7 cellular contexts compared by ENCODE assay signal in the genomic region with DNA sequence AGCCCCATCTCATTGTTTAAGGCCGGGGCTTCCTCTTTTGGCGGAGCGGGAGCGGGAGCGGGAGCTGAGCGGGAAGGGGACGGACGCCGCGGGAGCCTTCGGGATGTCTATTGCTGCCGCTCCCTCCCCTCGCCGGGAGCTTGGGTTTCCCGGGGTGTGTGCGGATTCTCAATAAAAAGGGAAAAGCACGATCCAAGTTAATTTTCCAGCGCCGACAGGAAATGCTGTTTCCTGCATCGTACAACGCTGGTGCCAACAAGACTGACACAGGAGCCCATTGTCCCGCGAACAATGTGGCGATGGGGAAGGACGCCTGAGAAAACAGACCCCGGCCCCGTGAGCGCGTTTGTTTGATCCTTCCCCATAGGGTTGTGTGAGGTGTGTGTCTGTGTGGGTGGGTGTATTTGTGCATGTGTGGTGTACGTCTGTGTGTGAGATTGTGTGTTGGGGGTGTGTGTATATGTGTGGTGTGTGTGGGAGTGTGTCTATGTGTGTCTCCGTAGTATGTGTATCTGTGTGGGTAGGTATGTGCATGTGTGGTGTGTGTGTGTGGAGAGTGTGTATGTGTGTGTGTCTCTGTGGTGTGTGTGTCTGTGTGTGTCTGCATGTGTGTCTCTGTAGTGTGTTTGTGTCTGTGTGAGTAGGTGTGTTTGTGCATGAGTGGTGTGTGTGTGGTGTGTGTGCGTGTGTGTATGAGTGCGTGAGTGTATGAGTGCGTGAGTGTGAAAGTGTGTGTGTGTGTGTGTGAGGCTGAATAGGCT. TPM values are rescaled to one million over a fixed set of nuclear protein-coding genes. Genes with fewer than 3 reads are reported as not detected.
DNase-seq lines count a peak whose midpoint lies in the region; ATAC-seq and TF ChIP-seq lines count a peak whose summit lies in the region.

No MANE protein-coding gene starts in this region.

- no TSS peak for BruUV-seq in HCT116 (replicated peaks; lab: Mats Ljungman, UMichigan)

- intact Hi-C loops in HCT116 (cut with micrococcal nuclease) = no loop called here

- ATAC-seq in HCT116 (peak; percentile 68), GM19397 (IDR thresholded peaks at IDR 0.05; ENCODE audit: unreplicated experiment) (no peak)

- H3K9me3 ChIP-seq in HCT116 (ENCODE audit: control insufficient read depth in 1 of 2, insufficient read depth in 1 of 2, low read depth in 1 of 2, low read length in 2 of 2) = peaks cover 3 to 6% of the 10 kb centered on the region in 2 experiments; a peak in 2 of 4 replicates
- H3K9me3 ChIP-seq in iPS-18c (ENCODE audit: control insufficient read depth, insufficient read depth, low read length) = no peaks in the 10 kb centered on the region
- H3K9me3 ChIP-seq in suprapubic skin = no peaks in the 10 kb centered on the region

- peak overlapping the region; percentile 74 for H2AFZ ChIP-seq in HCT116 (ENCODE audit: low read depth, low read length, poor library complexity, severe bottlenecking)

- H3K4me2 ChIP-seq in HCT116 (ENCODE audit: low read length) = peak overlapping the region; percentile 77

- DNase-seq in HCT116 (ENCODE audit: low read depth, low spot score) (no peak), astrocyte of the cerebellum (ENCODE audit: low read depth) (no peak), suprapubic skin (ENCODE audit: low spot score in 2 of 2) (peak in 1 of 2 donors; percentile 67), COR-L47 (lab: John Stamatoyannopoulos, UW) (no peak), NCI-H1048 (lab: John Stamatoyannopoulos, UW) (no peak)

- no peaks in the 10 kb centered on the region for H3K27me3 ChIP-seq in HCT116 (ENCODE audit: insufficient read depth, low read length)
- peaks cover 68% of the 10 kb centered on the region for H3K27me3 ChIP-seq in suprapubic skin

- no peaks in the 10 kb centered on the region for H3K79me2 ChIP-seq in HCT116 (ENCODE audit: insufficient read depth, low read length)

- H3K27ac ChIP-seq in HCT116 (ENCODE audit: low read depth, low read length) = peak overlapping the region; percentile 7; the same call in 1 of the 2 replicates
- peak overlapping the region; percentile 48 for H3K27ac ChIP-seq in suprapubic skin

- POLR2A ChIA-PET in HCT116 (lab: Charles Lee) = no interaction called here

- no peaks in the 10 kb centered on the region for H3K9me2 ChIP-seq in HCT116 (ENCODE audit: insufficient read depth)

- H3K36me3 ChIP-seq in HCT116 (ENCODE audit: control insufficient read depth in 1 of 2, insufficient read depth in 2 of 2, low read length in 2 of 2) (no peaks in the 10 kb centered on the region), suprapubic skin (no peaks in the 10 kb centered on the region)

- no peaks in the 10 kb centered on the region for H4K20me1 ChIP-seq in HCT116 (ENCODE audit: insufficient read depth)

- TF ChIP-seq CTCF in HCT116 (IDR thresholded peaks at IDR 0.05 in 2 of 3, conservative IDR thresholded peaks at IDR 0.05 in 1 of 3; ENCODE audit: borderline replicate concordance in 1 of 3, insufficient read depth in 1 of 3, low read depth in 2 of 3, low read length in 2 of 3) (no peak), astrocyte of the cerebellum (IDR thresholded peaks at IDR 0.05; ENCODE audit: low read depth, low read length, missing control alignments) (no peak), suprapubic skin (IDR thresholded peaks at IDR 0.05) (no peak)

- TF ChIP-seq EP300 in suprapubic skin (IDR thresholded peaks at IDR 0.05) = no peak

- WGBS in suprapubic skin = 4% methylated on average over 33 of the region's 34 CpGs

- in situ Hi-C loops in astrocyte of the cerebellum (cut with HindIII; ENCODE audit: low sequenced_read_pairs) = no loop called here

- H3K4me1 ChIP-seq in HCT116 (ENCODE audit: control insufficient read depth in 1 of 2, insufficient read depth in 2 of 2, low read length in 2 of 2) (peaks cover 0 to 7% of the 10 kb centered on the region in 2 experiments; a peak in 1 of 4 replicates), suprapubic skin (peaks cover 24% of the 10 kb centered on the region)

- CTCF ChIA-PET in HCT116 (lab: Charles Lee) = no interaction called here

- RAD21 ChIA-PET in HCT116 (lab: Charles Lee; ENCODE audit: low non-redundant PET in 1 of 2, low total read pairs in 2 of 2, uncharacterized antibody in 2 of 2, unreplicated experiment in 2 of 2) = no interaction called here

- TF ChIP-seq RAD21 in HCT116 (IDR thresholded peaks at IDR 0.05; ENCODE audit: low read depth) = no peak

- peak overlapping the region; percentile 35; the same call in 1 of the 2 replicates for H3K9ac ChIP-seq in HCT116 (ENCODE audit: low read length)

- H3K4me3 ChIP-seq in HCT116 (replicated peaks in 1 of 2; ENCODE audit: low read depth in 1 of 2, low read length in 2 of 2) = peak overlapping the region; percentile 37 to 53
- peak overlapping the region; percentile 41 for H3K4me3 ChIP-seq in astrocyte of the cerebellum (ENCODE audit: low read depth, low read length)
- peak overlapping the region; percentile 71 for H3K4me3 ChIP-seq in iPS-18c (ENCODE audit: insufficient read depth, low read depth, low read length)
- H3K4me3 ChIP-seq in suprapubic skin = peak overlapping the region; percentile 54

- TF ChIP-seq POLR2A in HCT116 (IDR thresholded peaks at IDR 0.05; ENCODE audit: borderline replicate concordance, extremely low read depth, insufficient read depth, insufficient read length) (no peak), suprapubic skin (IDR thresholded peaks at IDR 0.05) (no peak)

TF ChIP-seq in HCT116, 20 proteins besides CTCF, POLR2A, EP300 and RAD21:
- TF ChIP-seq ZFX (IDR thresholded peaks at IDR 0.05) (no peak), ZNF274 (IDR thresholded peaks at IDR 0.05; ENCODE audit: low read depth, low read length) (no peak), POLR2AphosphoS5 (IDR thresholded peaks at IDR 0.05; ENCODE audit: low read depth, low read length) (no peak), FOSL1 (IDR thresholded peaks at IDR 0.05; ENCODE audit: low read depth) (no peak)
- TF ChIP-seq, protein P1, sequence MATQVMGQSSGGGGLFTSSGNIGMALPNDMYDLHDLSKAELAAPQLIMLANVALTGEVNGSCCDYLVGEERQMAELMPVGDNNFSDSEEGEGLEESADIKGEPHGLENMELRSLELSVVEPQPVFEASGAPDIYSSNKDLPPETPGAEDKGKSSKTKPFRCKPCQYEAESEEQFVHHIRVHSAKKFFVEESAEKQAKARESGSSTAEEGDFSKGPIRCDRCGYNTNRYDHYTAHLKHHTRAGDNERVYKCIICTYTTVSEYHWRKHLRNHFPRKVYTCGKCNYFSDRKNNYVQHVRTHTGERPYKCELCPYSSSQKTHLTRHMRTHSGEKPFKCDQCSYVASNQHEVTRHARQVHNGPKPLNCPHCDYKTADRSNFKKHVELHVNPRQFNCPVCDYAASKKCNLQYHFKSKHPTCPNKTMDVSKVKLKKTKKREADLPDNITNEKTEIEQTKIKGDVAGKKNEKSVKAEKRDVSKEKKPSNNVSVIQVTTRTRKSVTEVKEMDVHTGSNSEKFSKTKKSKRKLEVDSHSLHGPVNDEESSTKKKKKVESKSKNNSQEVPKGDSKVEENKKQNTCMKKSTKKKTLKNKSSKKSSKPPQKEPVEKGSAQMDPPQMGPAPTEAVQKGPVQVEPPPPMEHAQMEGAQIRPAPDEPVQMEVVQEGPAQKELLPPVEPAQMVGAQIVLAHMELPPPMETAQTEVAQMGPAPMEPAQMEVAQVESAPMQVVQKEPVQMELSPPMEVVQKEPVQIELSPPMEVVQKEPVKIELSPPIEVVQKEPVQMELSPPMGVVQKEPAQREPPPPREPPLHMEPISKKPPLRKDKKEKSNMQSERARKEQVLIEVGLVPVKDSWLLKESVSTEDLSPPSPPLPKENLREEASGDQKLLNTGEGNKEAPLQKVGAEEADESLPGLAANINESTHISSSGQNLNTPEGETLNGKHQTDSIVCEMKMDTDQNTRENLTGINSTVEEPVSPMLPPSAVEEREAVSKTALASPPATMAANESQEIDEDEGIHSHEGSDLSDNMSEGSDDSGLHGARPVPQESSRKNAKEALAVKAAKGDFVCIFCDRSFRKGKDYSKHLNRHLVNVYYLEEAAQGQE (IDR thresholded peaks at IDR 0.05; ENCODE audit: low read depth) = no peak
- TF ChIP-seq, protein P2, sequence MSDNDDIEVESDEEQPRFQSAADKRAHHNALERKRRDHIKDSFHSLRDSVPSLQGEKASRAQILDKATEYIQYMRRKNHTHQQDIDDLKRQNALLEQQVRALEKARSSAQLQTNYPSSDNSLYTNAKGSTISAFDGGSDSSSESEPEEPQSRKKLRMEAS (IDR thresholded peaks at IDR 0.05) = no peak
- TF ChIP-seq, protein P3, sequence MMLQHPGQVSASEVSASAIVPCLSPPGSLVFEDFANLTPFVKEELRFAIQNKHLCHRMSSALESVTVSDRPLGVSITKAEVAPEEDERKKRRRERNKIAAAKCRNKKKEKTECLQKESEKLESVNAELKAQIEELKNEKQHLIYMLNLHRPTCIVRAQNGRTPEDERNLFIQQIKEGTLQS (IDR thresholded peaks at IDR 0.05) = no peak

RNA-seq across cellular contexts. Expression of a gene that starts 36.4 kb away (rescaled TPM):
- total RNA-seq in HCT116 (2021; ENCODE audit: unreplicated experiment) (0.25 TPM), suprapubic skin (10 to 100 TPM in 1 of 4 donors, 1 to 10 TPM in 3; 3.8 to 14.2 (median 6.8) TPM)
- polyA plus RNA-seq in HCT116 (2012) = not detected in 2 replicates
